10 cellular contexts compared by ENCODE assay signal in the genomic region with DNA sequence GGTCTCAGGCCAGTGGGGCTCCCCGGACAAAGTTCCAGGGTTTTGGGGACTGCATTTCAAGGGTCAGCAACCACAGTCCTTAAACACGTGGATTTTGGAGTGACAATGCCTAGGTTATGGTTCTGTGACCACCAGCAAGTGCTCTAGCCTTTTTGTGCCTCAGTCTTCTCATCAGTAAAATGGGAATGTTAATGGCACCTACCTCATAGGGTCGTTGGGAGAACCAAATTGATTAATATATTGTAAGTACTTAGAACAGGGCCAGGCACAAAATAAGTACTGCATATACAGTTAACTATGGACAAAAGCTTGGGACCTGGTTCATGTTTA. TPM values are rescaled to one million over a fixed set of nuclear protein-coding genes. Genes with fewer than 3 reads are reported as not detected.
DNase-seq lines count a peak whose midpoint lies in the region; ATAC-seq and TF ChIP-seq lines count a peak whose summit lies in the region.
"Had no signal": no experiment of that assay in that cellular context is flagged by ENCODE, and none has a peak within 500 bp of the region (broad histone marks: within the 10 kb centered on the region; RNA-seq: fewer than 3 reads in every experiment).

No MANE protein-coding gene starts in this region.

- TF ChIP-seq POLR2A in uterus (IDR thresholded peaks at IDR 0.05), result no peak

- H3K36me3 Mint-ChIP-seq in chondrocyte (ENCODE audit: low read depth) (peaks cover 1% of the 10 kb centered on the region), naive B cell (peaks cover 8 to 32% of the 10 kb centered on the region in 2 donors)

- H3K27ac ChIP-seq in left ventricle myocardium inferior (replicated peaks) (peak overlapping the region; percentile 91), uterus (peak overlapping the region; percentile 97 to 98)

- peak overlapping the region; percentile 29 for H3K4me3 ChIP-seq in left ventricle myocardium inferior
- H3K4me3 ChIP-seq in uterus, result no peak overlapping the region

- DNase-seq in left ventricle myocardium inferior, result no peak
- DNase-seq in left ventricle myocardium superior, result no peak
- no peak for DNase-seq in chondrocyte (ENCODE audit: low spot score)
- no peak for DNase-seq in naive B cell
- no peak for DNase-seq in uterus
- no peak for DNase-seq in dedifferentiated amniotic fluid mesenchymal stem cell (ENCODE audit: extremely low spot score)
- DNase-seq in SW 1271 (lab: John Stamatoyannopoulos, UW), result no peak
- DNase-seq: NCI-H2107 had no signal

- H3K36me3 ChIP-seq in left ventricle myocardium inferior, result no peaks in the 10 kb centered on the region
- H3K36me3 ChIP-seq in uterus, result no peaks in the 10 kb centered on the region

- no peaks in the 10 kb centered on the region for H3K27me3 Mint-ChIP-seq in chondrocyte (ENCODE audit: low read depth)
- H3K27me3 Mint-ChIP-seq in naive B cell, result no peaks in the 10 kb centered on the region
- H3K27me3 Mint-ChIP-seq: stimulated activated memory B cell treated with anti-CD40 and anti-IgM and Interleukin-4, amounts not matched to agents 10 μg/mL and 1 μg/mL and 100 μg/mL, for 72 hours had no signal

- H3K27ac Mint-ChIP-seq in chondrocyte (ENCODE audit: unreplicated experiment), result peak overlapping the region; percentile 97
- peak overlapping the region in 5 of 6 donors; percentile 47 to 95 (median 88) for H3K27ac Mint-ChIP-seq in naive B cell
- H3K27ac Mint-ChIP-seq: stimulated activated memory B cell treated with anti-CD40 and anti-IgM and Interleukin-4, amounts not matched to agents 10 μg/mL and 1 μg/mL and 100 μg/mL, for 72 hours had no signal

- H3K9me3 ChIP-seq in left ventricle myocardium inferior (replicated peaks) (no peaks in the 10 kb centered on the region), uterus (no peaks in the 10 kb centered on the region)

- H3K9me3 Mint-ChIP-seq in chondrocyte (ENCODE audit: low read depth), result peaks cover 4% of the 10 kb centered on the region
- no peaks in the 10 kb centered on the region for H3K9me3 Mint-ChIP-seq in naive B cell

- intact Hi-C loops in left ventricle myocardium inferior (cut with micrococcal nuclease) (no loop called here), left ventricle myocardium superior (cut with micrococcal nuclease) (no loop called here), uterus (cut with DNase I; ENCODE audit: low total_unique reads) (loop anchor here (10.0 kb wide), 1 partner anchor 83 kb away; no protein-coding TSS in a partner anchor)

- TF ChIP-seq CTCF in left ventricle myocardium inferior (IDR thresholded peaks at IDR 0.05; ENCODE audit: borderline replicate concordance), result no peak
- TF ChIP-seq CTCF in chondrocyte (IDR thresholded peaks at IDR 0.05), result no peak
- no peak for TF ChIP-seq CTCF in uterus (IDR thresholded peaks at IDR 0.05)

- H3K4me3 Mint-ChIP-seq in chondrocyte (ENCODE audit: unreplicated experiment), result peak overlapping the region; percentile 15
- H3K4me3 Mint-ChIP-seq in naive B cell, result peak overlapping the region; percentile 41 to 99 (median 76)
- H3K4me3 Mint-ChIP-seq: stimulated activated memory B cell treated with anti-CD40 and anti-IgM and Interleukin-4, amounts not matched to agents 10 μg/mL and 1 μg/mL and 100 μg/mL, for 72 hours had no signal

- H3K27me3 ChIP-seq in left ventricle myocardium inferior (ENCODE audit: low read depth), result peaks cover 13% of the 10 kb centered on the region
- H3K27me3 ChIP-seq in uterus, result no peaks in the 10 kb centered on the region

- H3K4me1 ChIP-seq in left ventricle myocardium inferior (peaks cover 61% of the 10 kb centered on the region), uterus (peaks cover 16 to 29% of the 10 kb centered on the region in 2 donors)

- H3K4me1 Mint-ChIP-seq in chondrocyte (ENCODE audit: low read depth) (peaks cover 57% of the 10 kb centered on the region), naive B cell (peaks cover 46 to 95% (median 71%) of the 10 kb centered on the region in 3 donors)

- ATAC-seq in left ventricle myocardium superior (no peak), naive B cell (ENCODE audit: low read depth in 2 of 2) (no peak), GM18909 (IDR thresholded peaks at IDR 0.05; ENCODE audit: poor library complexity, unreplicated experiment) (no peak)
- ATAC-seq: stimulated activated memory B cell treated with anti-CD40 and anti-IgM and Interleukin-4, amounts not matched to agents 10 μg/mL and 1 μg/mL and 100 μg/mL, for 72 hours had no signal

RNA-seq across cellular contexts. Expression of gene IL4R, which starts 13.8 kb away (rescaled TPM):
- total RNA-seq in left ventricle myocardium inferior (12.0 TPM), left ventricle myocardium superior (9.8 TPM), chondrocyte (30.1 to 47.7 TPM (median 41.0 TPM) in 3 replicates), uterus (100 to 1,000 TPM in 1 of 4 donors, 10 to 100 TPM in 2, 1 to 10 TPM in 1; 9.4 to 137 (median 45.4) TPM)
- 1,000 to 10,000 TPM in 1 of 6 donors, 100 to 1,000 TPM in 5; 355 to 1,202 (median 525) TPM for polyA plus RNA-seq in naive B cell (ENCODE audit: low read depth in 6 of 6)

RNA-seq across cellular contexts. Expression of gene NSMCE1, which starts 59.0 kb away (rescaled TPM):
- total RNA-seq in left ventricle myocardium inferior (38.6 TPM), left ventricle myocardium superior (34.2 TPM), chondrocyte (19.6 to 23.2 TPM (median 21.2 TPM) in 3 replicates), uterus (10 to 100 TPM in 3 of 4 donors, 1 to 10 TPM in 1; 3.2 to 43.6 (median 35.6) TPM)
- polyA plus RNA-seq in naive B cell (ENCODE audit: low read depth in 6 of 6), result 100 to 1,000 TPM; 178 to 217 (median 195) TPM
